Comparison of ENCODE assay signal across 10 cellular contexts in the genomic region with DNA sequence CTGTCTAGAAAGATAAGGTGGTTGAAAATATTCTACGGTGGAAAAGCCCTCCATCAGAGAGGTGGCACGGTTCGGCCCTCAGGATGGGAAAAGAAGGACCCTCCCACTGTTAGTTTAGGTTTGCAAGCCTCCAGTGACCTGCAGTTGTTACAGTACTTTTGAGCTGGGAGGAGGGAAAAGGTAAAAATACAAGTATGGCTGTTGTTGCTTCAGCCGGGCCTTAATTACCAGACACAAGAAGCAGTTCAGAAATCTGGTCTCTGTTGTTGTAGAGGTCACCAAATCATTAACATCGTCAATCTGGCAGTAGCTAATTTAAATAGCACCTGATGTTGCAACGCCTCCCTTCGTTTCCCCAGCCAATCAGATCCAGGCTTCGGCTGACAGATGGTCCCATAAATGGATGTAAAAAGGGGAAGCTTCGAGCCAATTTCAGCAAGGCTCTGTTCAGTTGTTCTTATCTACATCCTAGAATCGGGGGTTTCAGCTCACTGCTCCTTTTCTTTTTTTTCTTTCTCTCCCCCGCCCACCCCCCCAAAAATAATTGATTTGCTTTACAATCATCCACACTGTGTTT. TPM values are rescaled to one million over a fixed set of nuclear protein-coding genes. Genes with fewer than 3 reads are reported as not detected.
DNase-seq lines count a peak whose midpoint lies in the region; ATAC-seq and TF ChIP-seq lines count a peak whose summit lies in the region.
"Had no signal": no experiment of that assay in that cellular context is flagged by ENCODE, and none has a peak within 500 bp of the region (broad histone marks: within the 10 kb centered on the region; RNA-seq: fewer than 3 reads in every experiment).

A gene (plus strand): TSS at position 424 of the 577 bp plus-strand sequence. CDS start 270 bp downstream, outside the sequence.

- TF ChIP-seq CTCF in sigmoid colon (IDR thresholded peaks at IDR 0.05) (no peak), foreskin keratinocyte (conservative IDR thresholded peaks at IDR 0.05) (no peak)

- intact Hi-C loops in sigmoid colon (cut with DNase I), result no loop called here

- no peak for TF ChIP-seq EP300 in sigmoid colon (IDR thresholded peaks at IDR 0.05)

- H3K4me1 ChIP-seq in sigmoid colon (peaks cover 0 to 17% (median 6%) of the 10 kb centered on the region in 4 donors), foreskin keratinocyte (no peaks in the 10 kb centered on the region)

- peaks cover 0 to 61% (median 7%) of the 10 kb centered on the region in 3 donors for H3K27me3 ChIP-seq in sigmoid colon
- peaks cover 9% of the 10 kb centered on the region for H3K27me3 ChIP-seq in foreskin keratinocyte

- ATAC-seq in HG02938 (IDR thresholded peaks at IDR 0.05; ENCODE audit: unreplicated experiment) (no peak), GM21528 (IDR thresholded peaks at IDR 0.05; ENCODE audit: low FRiP score, unreplicated experiment) (no peak), foreskin keratinocyte (no peak)

- no peak within 1 kb of the TSS for H3K4me3 ChIP-seq in sigmoid colon

- no peaks in the 10 kb centered on the region for H3K9me3 ChIP-seq in sigmoid colon

- H3K27ac ChIP-seq in sigmoid colon, result no peak within 1 kb of the TSS
- no peak within 1 kb of the TSS for H3K27ac ChIP-seq in foreskin keratinocyte

- peak; percentile 47 for DNase-seq in CD1c-positive myeloid dendritic cell (ENCODE audit: extremely low spot score)
- DNase-seq in NCI-H1092 treated with DMSO at 0.1 percent for 48 hours (lab: John Stamatoyannopoulos, UW), result peak; percentile 98
- DNase-seq in SHP77 treated with DMSO at 0.1 percent for 48 hours (lab: John Stamatoyannopoulos, UW), result peak; percentile 93
- DNase-seq in iPS-NIHi11 (ENCODE audit: low spot score), result peak; percentile 14
- DNase-seq in sigmoid colon, result no peak
- no peak for DNase-seq in foreskin keratinocyte

- TF ChIP-seq POLR2A in sigmoid colon (IDR thresholded peaks at IDR 0.05), result no peak

- 40 to 47% methylated on average over 11 of the region's 11 CpGs for WGBS in sigmoid colon, 2 donors

- no peaks in the 10 kb centered on the region for H3K36me3 ChIP-seq in sigmoid colon

RNA-seq across cellular contexts. Expression of the gene that starts here (rescaled TPM):
- total RNA-seq in sigmoid colon, result 10 to 100 TPM in 1 of 4 donors, 1 to 10 TPM in 3; 2.6 to 11.8 (median 5.3) TPM
- polyA plus RNA-seq in sigmoid colon, result 1 to 10 TPM in 1 of 3 donors, under 1 TPM in 1, not detected in 1; 0.23 to 3.0 TPM
- not detected in 2 replicates for total RNA-seq in foreskin keratinocyte
- polyA plus RNA-seq in foreskin keratinocyte, result not detected in 2 replicates
- total RNA-seq: bronchial epithelial cell, renal cortical epithelial cell had no signal

Comparison
In these comparisons a context has a peak if more than half of its experiments do, and no peak if none do; other contexts are left out.
1. DNase-seq: peak in CD1c-positive myeloid dendritic cell (single experiment), NCI-H1092 treated with DMSO at 0.1 percent for 48 hours (single experiment), SHP77 treated with DMSO at 0.1 percent for 48 hours (single experiment) and iPS-NIHi11 (single experiment); none in sigmoid colon (single experiment) and foreskin keratinocyte (0 of 2).